20 cellular contexts compared by ENCODE assay signal in genomic region chr3:58996730-58997129, GRCh38. TPM values are rescaled to one million over a fixed set of nuclear protein-coding genes. Genes with fewer than 3 reads are reported as not detected.
A peak's percentile ranks its signal among the peaks of the same experiment; 100 is the strongest.
DNase-seq lines count a peak whose midpoint lies in the region; ATAC-seq and TF ChIP-seq lines count a peak whose summit lies in the region.
"Had no signal": no experiment of that assay in that cellular context is flagged by ENCODE, and none has a peak within 500 bp of the region (broad histone marks: within the 10 kb centered on the region; RNA-seq: fewer than 3 reads in every experiment).

No MANE protein-coding gene starts in this region.

- H3T11ph ChIP-seq in H9 (ENCODE audit: low read length): no peak overlapping the region

- H3K79me1 ChIP-seq in H9 (ENCODE audit: insufficient read depth, low read depth, low read length, poor library complexity, severe bottlenecking) (no peaks in the 10 kb centered on the region), IMR-90 (ENCODE audit: low read depth in 1 of 2, low read length in 2 of 2) (no peaks in the 10 kb centered on the region)

- no peak for TF ChIP-seq RAD21 in IMR-90 (IDR thresholded peaks at IDR 0.05; ENCODE audit: low read length)

- in situ Hi-C loops in IMR-90 (cut with MboI; ENCODE audit: low sequenced_read_pairs): loop anchor here (10.0 to 25.0 kb wide), 4 partner anchors 208 to 816 kb away; no protein-coding TSS in a partner anchor

- H3K4me2 ChIP-seq in H9 (ENCODE audit: insufficient read depth, insufficient read length, low read length): no peak overlapping the region
- no peak overlapping the region for H3K4me2 ChIP-seq in IMR-90 (ENCODE audit: low read depth, low read length)
- no peak overlapping the region for H3K4me2 ChIP-seq in smooth muscle cell
- H3K4me2 ChIP-seq: A549 had no signal

- CTCF ChIA-PET in IMR-90 (lab: Yijun Ruan, JAX): interaction anchor here (3.0 kb wide), 1 partner anchor 56 kb away, joined by 12 read pairs; no protein-coding TSS in a partner anchor

- no peak overlapping the region for H3K27ac Mint-ChIP-seq in H9
- H3K27ac Mint-ChIP-seq: CD4-positive, alpha-beta memory T cell had no signal

- no peak overlapping the region for H2AK9ac ChIP-seq in IMR-90 (replicated peaks; ENCODE audit: low read depth, low read length, poor library complexity)

- H3K18ac ChIP-seq in H9 (ENCODE audit: insufficient read length, low read depth, low read length) (no peak overlapping the region), IMR-90 (ENCODE audit: low read depth, low read length) (no peak overlapping the region)

- intact Hi-C loops in IMR-90 (cut with micrococcal nuclease): loop anchor here (5.0 to 10.0 kb wide), 2 partner anchors 201 to 428 kb away; no protein-coding TSS in a partner anchor

- H3K9ac ChIP-seq in H9 (ENCODE audit: extremely low read depth, insufficient read length, low read length): no peak overlapping the region
- no peak overlapping the region for H3K9ac ChIP-seq in IMR-90 (ENCODE audit: low read depth, low read length)
- H3K9ac ChIP-seq in smooth muscle cell (ENCODE audit: low read depth): no peak overlapping the region

- no peak overlapping the region for H2BK20ac ChIP-seq in H9 (ENCODE audit: low read depth, low read length, poor library complexity, severe bottlenecking)
- H2BK20ac ChIP-seq in IMR-90 (ENCODE audit: low read depth, low read length): peak overlapping the region; percentile 39; the same call in 1 of the 2 replicates

- POLR2A ChIA-PET in IMR-90 (lab: Charles Lee; ENCODE audit: unreplicated experiment): no interaction called here

- WGBS in H9 (ENCODE audit: extremely low coverage, insufficient read length, low lambda C conversion rate): no CpG with 5 or more reads among the region's 5 CpGs
- no CpG with 5 or more reads among the region's 5 CpGs for WGBS in IMR-90 (ENCODE audit: extremely low coverage in 2 of 2, insufficient read length in 1 of 2), 2 experiments
- WGBS in smooth muscle cell (ENCODE audit: low lambda C conversion rate): 87% methylated on average over 5 of the region's 5 CpGs

- no TSS peak for BruUV-seq in IMR-90 (replicated peaks; lab: Mats Ljungman, UMichigan)

- H3K14ac ChIP-seq in H9 (ENCODE audit: insufficient read depth, low read length) (no peak overlapping the region), IMR-90 (replicated peaks; ENCODE audit: low read depth, low read length) (no peak overlapping the region)

- no peak overlapping the region for H4K5ac ChIP-seq in H9 (ENCODE audit: insufficient read length, low read depth, low read length)
- peak overlapping the region; percentile 37; the same call in 1 of the 2 replicates for H4K5ac ChIP-seq in IMR-90 (ENCODE audit: low read depth, low read length)

- no peaks in the 10 kb centered on the region for H3K36me3 Mint-ChIP-seq in H9 (ENCODE audit: insufficient read depth in 1 of 3, low read depth in 3 of 3)
- H3K36me3 Mint-ChIP-seq: CD4-positive, alpha-beta memory T cell had no signal

- H4K20me1 ChIP-seq in H9 (ENCODE audit: control insufficient read depth, insufficient read depth, insufficient read length) (no peaks in the 10 kb centered on the region), IMR-90 (ENCODE audit: insufficient read depth, low read length) (no peaks in the 10 kb centered on the region), smooth muscle cell (ENCODE audit: low read depth) (no peaks in the 10 kb centered on the region)

- H2AFZ ChIP-seq in H9 (ENCODE audit: low read length): no peak overlapping the region
- H2AFZ ChIP-seq in IMR-90 (replicated peaks; ENCODE audit: low read length, poor library complexity): no peak overlapping the region
- H2AFZ ChIP-seq in smooth muscle cell (ENCODE audit: low read depth): no peak overlapping the region

- H2BK5ac ChIP-seq in H9 (ENCODE audit: insufficient read length, low read length) (no peak overlapping the region), IMR-90 (ENCODE audit: low read depth, low read length, poor library complexity, severe bottlenecking) (no peak overlapping the region)

- H3F3A ChIP-seq in smooth muscle cell (ENCODE audit: low read depth): peaks cover 15% of the 10 kb centered on the region

- no peak overlapping the region for H3K4me3 ChIP-seq in IMR-90 (ENCODE audit: insufficient read depth, low read depth, low read length)
- no peak overlapping the region for H3K4me3 ChIP-seq in smooth muscle cell
- H3K4me3 ChIP-seq: A549, HAP-1, K562 had no signal

- H4K8ac ChIP-seq in H9 (replicated peaks; ENCODE audit: insufficient read length, low read depth, low read length) (no peak overlapping the region), IMR-90 (ENCODE audit: low read depth in 2 of 2, low read length in 2 of 2) (peak overlapping the region in 1 of 2 experiments; percentile 9; a peak in 1 of 4 replicates)

- H3K56ac ChIP-seq in H9 (ENCODE audit: insufficient read length, low read depth, low read length) (no peak overlapping the region), IMR-90 (ENCODE audit: extremely low read depth, insufficient read depth, low read length) (no peak overlapping the region)

- no peak overlapping the region for H3K4me3 Mint-ChIP-seq in H9
- H3K4me3 Mint-ChIP-seq: CD4-positive, alpha-beta memory T cell had no signal

- peaks cover 2% of the 10 kb centered on the region for H3K27me3 Mint-ChIP-seq in H9 (ENCODE audit: low read depth)

- H3K4me1 Mint-ChIP-seq in H9: peaks cover 14 to 17% of the 10 kb centered on the region in 2 experiments

- H3K27ac ChIP-seq in H9 (ENCODE audit: insufficient read length, low read depth, low read length) (no peak overlapping the region), IMR-90 (ENCODE audit: insufficient read depth, low read length) (no peak overlapping the region; the same call in 1 of the 2 replicates), epithelial cell of prostate (peak overlapping the region; percentile 99), smooth muscle cell (ENCODE audit: low read depth) (peak overlapping the region; percentile 98)
- H3K27ac ChIP-seq: C4-2B, HL-60 had no signal

- H3K9me3 Mint-ChIP-seq in H9: no peaks in the 10 kb centered on the region

- H2BK120ac ChIP-seq in H9 (ENCODE audit: low read depth, low read length, poor library complexity, severe bottlenecking) (no peak overlapping the region), IMR-90 (ENCODE audit: low read depth, low read length) (peak overlapping the region; percentile 37; the same call in 1 of the 2 replicates)

- H2BK12ac ChIP-seq in H9 (ENCODE audit: insufficient read length, low read depth, low read length): no peak overlapping the region

- no peaks in the 10 kb centered on the region for H3K23me2 ChIP-seq in H9 (ENCODE audit: insufficient read length, low read depth, low read length, poor library complexity, severe bottlenecking)

- H3K23ac ChIP-seq in H9 (ENCODE audit: insufficient read length, low read depth, low read length) (no peak overlapping the region), IMR-90 (ENCODE audit: low read depth, low read length) (no peak overlapping the region)

- H3K9me1 ChIP-seq in IMR-90 (ENCODE audit: insufficient read depth, low read length): peaks cover 9% of the 10 kb centered on the region; the same call in 1 of the 2 replicates

- H3K4ac ChIP-seq in H9 (ENCODE audit: low read depth, low read length): no peak overlapping the region
- H3K4ac ChIP-seq in IMR-90 (ENCODE audit: low read depth, low read length): peak overlapping the region; percentile 3; the same call in 1 of the 2 replicates

- H3K27me3 ChIP-seq in H9 (ENCODE audit: insufficient read depth, low read length) (no peaks in the 10 kb centered on the region), IMR-90 (ENCODE audit: control insufficient read depth, insufficient read depth, low read length) (no peaks in the 10 kb centered on the region), smooth muscle cell (ENCODE audit: low read depth) (no peaks in the 10 kb centered on the region)
- H3K27me3 ChIP-seq: BE2C had no signal

- no peaks in the 10 kb centered on the region for H3K4me1 ChIP-seq in H9 (ENCODE audit: insufficient read depth, low read length)
- H3K4me1 ChIP-seq in IMR-90 (ENCODE audit: control insufficient read depth, insufficient read depth, low read length): peaks cover 10% of the 10 kb centered on the region
- H3K4me1 ChIP-seq in smooth muscle cell (ENCODE audit: low read depth): peaks cover 14% of the 10 kb centered on the region

- DNase-seq in H9: peak; percentile 34
- DNase-seq in IMR-90: no peak
- no peak for DNase-seq in epithelial cell of prostate (ENCODE audit: low read depth, low spot score)
- DNase-seq in smooth muscle cell (lab: John Stamatoyannopoulos, UW; ENCODE audit: unreplicated experiment): no peak
- DNase-seq in NCI-H1105 (lab: John Stamatoyannopoulos, UW): no peak
- DNase-seq: BE2C; CD4-positive, alpha-beta memory T cell; COR-L47; DMS153; DMS79 treated with DMSO at 0.1 percent for 48 hours; EL; GDM1; GOT3 had no signal

- TF ChIP-seq CTCF in H9 (conservative IDR thresholded peaks at IDR 0.05): no peak
- no peak for TF ChIP-seq CTCF in IMR-90 (conservative IDR thresholded peaks at IDR 0.05; ENCODE audit: low read depth, low read length)
- TF ChIP-seq CTCF in smooth muscle cell (IDR thresholded peaks at IDR 0.05; ENCODE audit: borderline replicate concordance, insufficient read depth, poor library complexity, severe bottlenecking): no peak

- H3K36me3 ChIP-seq in IMR-90 (ENCODE audit: control insufficient read depth, insufficient read depth, low read length): no peaks in the 10 kb centered on the region
- no peaks in the 10 kb centered on the region for H3K36me3 ChIP-seq in smooth muscle cell (ENCODE audit: low read depth)
- H3K36me3 ChIP-seq: BE2C, HAP-1 had no signal

- ATAC-seq in IMR-90 (ENCODE audit: low read depth) (no peak), HG03521 (IDR thresholded peaks at IDR 0.05; ENCODE audit: unreplicated experiment) (no peak), HG03135 (IDR thresholded peaks at IDR 0.05; ENCODE audit: unreplicated experiment) (no peak)
- ATAC-seq: A549, K562 had no signal

- H2BK15ac ChIP-seq in H9 (ENCODE audit: low read depth, low read length) (no peak overlapping the region), IMR-90 (ENCODE audit: low read depth, low read length) (peak overlapping the region; percentile 12; the same call in 1 of the 3 replicates)

- H3K9me3 ChIP-seq in H9 (ENCODE audit: control insufficient read depth, low read depth, low read length) (no peaks in the 10 kb centered on the region), IMR-90 (ENCODE audit: control insufficient read depth, insufficient read depth, low read length) (no peaks in the 10 kb centered on the region), smooth muscle cell (replicated peaks; ENCODE audit: low read depth) (no peaks in the 10 kb centered on the region)
- H3K9me3 ChIP-seq: A549, BE2C, HAP-1 had no signal

- H4K91ac ChIP-seq in H9 (ENCODE audit: insufficient read length, low read depth, low read length): no peak overlapping the region
- H4K91ac ChIP-seq in IMR-90 (ENCODE audit: insufficient read depth, low read depth, low read length): no peak overlapping the region

- dilution Hi-C loops in IMR-90 (cut with HindIII; ENCODE audit: low sequenced_read_pairs, unreplicated experiment): no loop called here

- no peak for TF ChIP-seq POLR2A in IMR-90 (IDR thresholded peaks at IDR 0.05; ENCODE audit: low read depth, low read length)

- H2AK5ac ChIP-seq in H9 (ENCODE audit: insufficient read length, low read length) (no peak overlapping the region), IMR-90 (ENCODE audit: low read depth, low read length) (peak overlapping the region; percentile 50; the same call in 1 of the 2 replicates)

- no peaks in the 10 kb centered on the region for H3K79me2 ChIP-seq in H9 (ENCODE audit: insufficient read depth, low read length)
- no peaks in the 10 kb centered on the region for H3K79me2 ChIP-seq in smooth muscle cell (ENCODE audit: low read depth)

RNA-seq across cellular contexts. Expression of gene CFAP20DC, which starts 53.1 kb away (rescaled TPM):
- 4.5 and 5.2 TPM in 2 replicates for total RNA-seq in H9 (2021)
- total RNA-seq in IMR-90 (2012; rRNA removed): 1.6 and 2.8 TPM in 2 replicates
- polyA plus RNA-seq in IMR-90 (2012; rRNA removed): 0.96 and 1.2 TPM in 2 replicates
- 0.32 and 0.40 TPM in 2 replicates for polyA plus RNA-seq in IMR-90 (2012; cell fraction: cytosol; rRNA removed)
- 0.33 and 1.8 TPM in 2 replicates for polyA plus RNA-seq in IMR-90 (2012; cell fraction: nucleus; rRNA removed; ENCODE audit: low replicate concordance)
- 9.0 and 11.6 TPM in 2 replicates for total RNA-seq in smooth muscle cell
- 5.5 and 7.9 TPM in 2 replicates for polyA plus RNA-seq in smooth muscle cell

Comparison
In these comparisons a context has a peak if more than half of its experiments do, and no peak if none do; other contexts are left out.
1. H3K27ac ChIP-seq: peak in epithelial cell of prostate (single experiment) and smooth muscle cell (single experiment); none in H9 (single experiment) and IMR-90 (single experiment).